In genomic region chr10:110556993-110557601, GRCh38 we compare ENCODE assay signal across 9 cellular contexts. TPM values are rescaled to one million over a fixed set of nuclear protein-coding genes. Genes with fewer than 3 reads are reported as not detected.
DNase-seq lines count a peak whose midpoint lies in the region; ATAC-seq and TF ChIP-seq lines count a peak whose summit lies in the region.
"Had no signal": no experiment of that assay in that cellular context is flagged by ENCODE, and none has a peak within 500 bp of the region (broad histone marks: within the 10 kb centered on the region; RNA-seq: fewer than 3 reads in every experiment).

No MANE protein-coding gene starts in this region.

- peaks cover 3% of the 10 kb centered on the region for H3K27me3 ChIP-seq in CD4-positive, alpha-beta T cell (ENCODE audit: control insufficient read depth, insufficient read depth, low read length)

- no peaks in the 10 kb centered on the region for H3K9me3 ChIP-seq in CD4-positive, alpha-beta T cell (ENCODE audit: control insufficient read depth, low read length)

- no peaks in the 10 kb centered on the region for H3K9me3 Mint-ChIP-seq in CD4-positive, alpha-beta T cell

- no peaks in the 10 kb centered on the region for H3K36me3 Mint-ChIP-seq in CD4-positive, alpha-beta T cell (ENCODE audit: low read depth)

- DNase-seq in CD4-positive, alpha-beta T cell = peak; percentile 42 to 63 (median 58)
- DNase-seq in M059J (ENCODE audit: low read depth) = peak; percentile 41
- DNase-seq in activated CD4-positive, alpha-beta T cell treated with anti-CD3 and anti-CD28 coated beads for 48 hours = peak; percentile 81
- no peak for DNase-seq in coronary artery (ENCODE audit: low spot score)
- DNase-seq in midbrain (lab: John Stamatoyannopoulos, UW) = peak; percentile 26
- DNase-seq in stimulated activated naive CD4-positive, alpha-beta T cell (lab: John Stamatoyannopoulos, UW) = peak; percentile 23 to 66 (median 46)
- DNase-seq in NCI-H1048 (lab: John Stamatoyannopoulos, UW) = no peak

- peak; percentile 98 for ATAC-seq in CD4-positive, alpha-beta T cell (ENCODE audit: poor library complexity)
- ATAC-seq in GM21360 (IDR thresholded peaks at IDR 0.05; ENCODE audit: unreplicated experiment) = peak; percentile 59

- H3K27ac ChIP-seq in CD4-positive, alpha-beta T cell (ENCODE audit: low read depth, low read length) = no peak overlapping the region
- H3K27ac ChIP-seq in coronary artery = no peak overlapping the region
- H3K27ac ChIP-seq: skin epidermis had no signal

- intact Hi-C loops in CD4-positive, alpha-beta T cell (cut with DNase I, micrococcal nuclease) = loop anchor here (2.0 to 10.0 kb wide), 3 partner anchors 1580 to 1758 kb away; no protein-coding TSS in a partner anchor

- H3K4me1 Mint-ChIP-seq in CD4-positive, alpha-beta T cell (ENCODE audit: low read depth) = peaks cover 4% of the 10 kb centered on the region

- peaks cover 5% of the 10 kb centered on the region for H3K27me3 Mint-ChIP-seq in CD4-positive, alpha-beta T cell

- H3K27ac Mint-ChIP-seq in CD4-positive, alpha-beta T cell = no peak overlapping the region

- no peak overlapping the region for H3K4me3 Mint-ChIP-seq in CD4-positive, alpha-beta T cell

- H3K4me3 ChIP-seq in coronary artery = no peak overlapping the region
- H3K4me3 ChIP-seq: skin epidermis had no signal

- POLR2A ChIA-PET in CD4-positive, alpha-beta T cell (lab: Charles Lee) = no interaction called here

- TF ChIP-seq CTCF in CD4-positive, alpha-beta T cell (IDR thresholded peaks at IDR 0.05) = peak; percentile 85
- TF ChIP-seq CTCF in coronary artery (IDR thresholded peaks at IDR 0.05) = peak; percentile 41

- CTCF ChIA-PET in CD4-positive, alpha-beta T cell (lab: Charles Lee) = interaction anchor here (1.5 kb wide), 1 partner anchor 8 kb away, joined by 8 read pairs; no protein-coding TSS in a partner anchor

RNA-seq across cellular contexts. Expression of gene SMC3, which starts 10.4 kb away (rescaled TPM):
- 10 to 100 TPM; 46.8 to 48.0 TPM for total RNA-seq in CD4-positive, alpha-beta T cell
- total RNA-seq in M059J (2014; rRNA removed; shearing (Covaris generic)) = 30.1 and 39.3 TPM in 2 replicates

RNA-seq across cellular contexts. Expression of gene DUSP5, which starts 59.4 kb away (rescaled TPM):
- total RNA-seq in CD4-positive, alpha-beta T cell = 10 to 100 TPM; 64.3 to 66.2 TPM
- 6.8 and 8.1 TPM in 2 replicates for total RNA-seq in M059J (2014; rRNA removed; shearing (Covaris generic))

Comparison
In these comparisons a context has a peak if more than half of its experiments do, and no peak if none do; other contexts are left out.
1. DNase-seq: peak in CD4-positive, alpha-beta T cell (10 of 10), M059J (single experiment), activated CD4-positive, alpha-beta T cell treated with anti-CD3 and anti-CD28 coated beads for 48 hours (single experiment), midbrain (single experiment) and stimulated activated naive CD4-positive, alpha-beta T cell (6 of 6); none in coronary artery (single experiment) and NCI-H1048 (single experiment).